Comparison of ENCODE assay signal across 42 cellular contexts in genomic region chrX:102498732-102499131, GRCh38. TPM values are rescaled to one million over a fixed set of nuclear protein-coding genes. Genes with fewer than 3 reads are reported as not detected.
"Had no signal": no experiment of that assay in that cellular context is flagged by ENCODE, and none has a peak within 500 bp of the region (broad histone marks: within the 10 kb centered on the region; RNA-seq: fewer than 3 reads in every experiment).

No MANE protein-coding gene starts in this region.

- H3K27ac ChIP-seq: adrenal gland, ascending aorta, body of pancreas, brain microvascular endothelial cell, breast epithelium, cardiac muscle cell had no signal

- H3K27ac Mint-ChIP-seq: activated naive CD4-positive, alpha-beta T cell treated with anti-CD3 and anti-CD28 coated beads for 36 hours; activated naive CD4-positive, alpha-beta T cell treated with anti-CD3 and anti-CD28 coated beads, Interleukin-2, amount 10 ng/mL, durations not matched to agents 7 days and 5 days; activated naive CD4-positive, alpha-beta T cell treated with anti-CD3 and anti-CD28 coated beads, Interleukin-2, amount 50 U/mL, for 24 hours; activated naive CD4-positive, alpha-beta T cell treated with anti-CD3 and anti-CD28 coated beads, Interleukin-2, amount 50 U/mL, for 72 hours; activated naive CD8-positive, alpha-beta T cell; activated naive CD8-positive, alpha-beta T cell treated with anti-CD3 and anti-CD28 coated beads for 36 hours; activated naive CD8-positive, alpha-beta T cell treated with anti-CD3 and anti-CD28 coated beads, Interleukin-2, amount 10 ng/mL, durations not matched to agents 7 days and 5 days; activated naive CD8-positive, alpha-beta T cell treated with anti-CD3 and anti-CD28 coated beads, Interleukin-2, amount 50 U/mL, for 24 hours; activated T-cell treated with anti-CD3 and anti-CD28 coated beads, Interleukin-2, amount 50 U/mL, for 24 hours; activated T-cell treated with anti-CD3 and anti-CD28 coated beads, Interleukin-2, amount 50 U/mL, for 72 hours; activated T-helper 1 cell treated with anti-CD3 and anti-CD28 coated beads, Interleukin-12 subunit alpha, Interleukin-12 subunit beta, Interleukin-2, Interleukin-4 antibody, amounts not matched to agents 30 ng/mL and 10 ng/mL and 1 ng/mL, durations not matched to agents 14 hours and 24 hours and 36 hours; activated T-helper 17 cell treated with anti-CD3 and anti-CD28 coated beads, Interleukin-2, amount 50 U/mL, for 72 hours; activated T-helper 2 cell treated with anti-CD3 and anti-CD28 coated beads, Interferon-gamma antibody, Interleukin-2, Interleukin-4, amounts not matched to agents 10 μg/mL and 5 μg/mL and 100 μg/mL, durations not matched to agents 14 hours and 24 hours and 36 hours; brain had no signal

- H3K4me1 ChIP-seq: adrenal gland, ascending aorta, body of pancreas, breast epithelium had no signal

- H3K4me3 ChIP-seq: adrenal gland, ascending aorta, body of pancreas, breast epithelium, cardiac muscle cell had no signal

- H3K9me3 Mint-ChIP-seq: activated naive CD4-positive, alpha-beta T cell treated with anti-CD3 and anti-CD28 coated beads, Interleukin-2, amount 10 ng/mL, durations not matched to agents 7 days and 5 days; activated naive CD4-positive, alpha-beta T cell treated with anti-CD3 and anti-CD28 coated beads, Interleukin-2, amount 50 U/mL, for 24 hours; activated naive CD4-positive, alpha-beta T cell treated with anti-CD3 and anti-CD28 coated beads, Interleukin-2, amount 50 U/mL, for 72 hours; activated naive CD8-positive, alpha-beta T cell treated with anti-CD3 and anti-CD28 coated beads, Interleukin-2, amount 10 ng/mL, durations not matched to agents 7 days and 5 days; activated naive CD8-positive, alpha-beta T cell treated with anti-CD3 and anti-CD28 coated beads, Interleukin-2, amount 50 U/mL, for 24 hours; activated T-cell treated with anti-CD3 and anti-CD28 coated beads, Interleukin-2, amount 50 U/mL, for 4 hours; activated T-helper 1 cell treated with anti-CD3 and anti-CD28 coated beads, Interleukin-12 subunit alpha, Interleukin-12 subunit beta, Interleukin-2, Interleukin-4 antibody, amounts not matched to agents 30 ng/mL and 10 ng/mL and 1 ng/mL, durations not matched to agents 14 hours and 24 hours and 36 hours; activated T-helper 17 cell treated with anti-CD3 and anti-CD28 coated beads, Interleukin-2, amount 50 U/mL, for 72 hours; activated T-helper 2 cell treated with anti-CD3 and anti-CD28 coated beads, Interferon-gamma antibody, Interleukin-2, Interleukin-4, amounts not matched to agents 10 μg/mL and 5 μg/mL and 100 μg/mL, durations not matched to agents 14 hours and 24 hours and 36 hours; central memory CD8-positive, alpha-beta T cell had no signal

- FAIRE-seq: bronchial epithelial cell had no signal

- H3K4me1 Mint-ChIP-seq: activated naive CD4-positive, alpha-beta T cell treated with anti-CD3 and anti-CD28 coated beads, Interleukin-2, amount 10 ng/mL, durations not matched to agents 7 days and 5 days; activated naive CD4-positive, alpha-beta T cell treated with anti-CD3 and anti-CD28 coated beads, Interleukin-2, amount 50 U/mL, for 24 hours; activated naive CD8-positive, alpha-beta T cell treated with anti-CD3 and anti-CD28 coated beads for 36 hours; activated naive CD8-positive, alpha-beta T cell treated with anti-CD3 and anti-CD28 coated beads, Interleukin-2, amount 10 ng/mL, durations not matched to agents 7 days and 5 days; activated naive CD8-positive, alpha-beta T cell treated with anti-CD3 and anti-CD28 coated beads, Interleukin-2, amount 50 U/mL, for 24 hours; activated T-helper 17 cell treated with anti-CD3 and anti-CD28 coated beads, Interleukin-2, amount 50 U/mL, for 72 hours; brain; central memory CD8-positive, alpha-beta T cell had no signal

- H3K9me3 ChIP-seq: adrenal gland, ascending aorta, body of pancreas had no signal

- H3K27me3 ChIP-seq: ascending aorta, body of pancreas, brain microvascular endothelial cell, cardiac muscle cell had no signal

- H3K36me3 ChIP-seq: adrenal gland, ascending aorta, brain microvascular endothelial cell, breast epithelium, cardiac muscle cell had no signal

- DNase-seq: activated effector memory CD4-positive, alpha-beta T cell treated with anti-CD3 and anti-CD28 coated beads, Interleukin-2, amount 50 U/mL, for 16 hours; activated effector memory CD4-positive, alpha-beta T cell treated with Interleukin-2 at 50 U/mL for 16 hours; activated gamma-delta T cell; activated gamma-delta T cell treated with Interleukin-2 at 50 U/mL for 16 hours; activated naive CD4-positive, alpha-beta T cell; activated naive CD4-positive, alpha-beta T cell treated with anti-CD3 and anti-CD28 coated beads for 36 hours; activated naive CD4-positive, alpha-beta T cell treated with anti-CD3 and anti-CD28 coated beads, Interleukin-2, amount 10 ng/mL, durations not matched to agents 7 days and 5 days; activated naive CD4-positive, alpha-beta T cell treated with anti-CD3 and anti-CD28 coated beads, Interleukin-2, amount 50 U/mL, for 16 hours; activated naive CD4-positive, alpha-beta T cell treated with Interleukin-2 at 50 U/mL for 16 hours; activated naive CD8-positive, alpha-beta T cell treated with anti-CD3 and anti-CD28 coated beads for 36 hours; activated naive CD8-positive, alpha-beta T cell treated with anti-CD3 and anti-CD28 coated beads, Interleukin-2, amount 10 ng/mL, durations not matched to agents 7 days and 5 days; activated naive CD8-positive, alpha-beta T cell treated with anti-CD3 and anti-CD28 coated beads, Interleukin-2, amount 50 U/mL, for 24 hours; activated T-cell treated with anti-CD3 and anti-CD28 coated beads, Interleukin-2, amount 50 U/mL, for 24 hours; activated T-cell treated with anti-CD3 and anti-CD28 coated beads, Interleukin-2, amount 50 U/mL, for 4 hours; activated T-cell treated with anti-CD3 and anti-CD28 coated beads, Interleukin-2, amount 50 U/mL, for 48 hours; activated T-cell treated with anti-CD3 and anti-CD28 coated beads, Interleukin-2, amount 50 U/mL, for 72 hours; adrenal gland; amniotic stem cell; amygdala; anterior cingulate cortex; aorta; body of pancreas; brain microvascular endothelial cell; caudate nucleus; central memory CD4-positive, alpha-beta T cell; cerebellar nuclear complex had no signal

- ATAC-seq: activated naive CD4-positive, alpha-beta T cell treated with anti-CD3 and anti-CD28 coated beads, Interleukin-2, amount 50 U/mL, for 72 hours; activated naive CD8-positive, alpha-beta T cell treated with anti-CD3 and anti-CD28 coated beads, Interleukin-2, amount 50 U/mL, for 24 hours; activated T-cell treated with anti-CD3 and anti-CD28 coated beads, Interleukin-2, amount 50 U/mL, for 4 hours; activated T-cell treated with anti-CD3 and anti-CD28 coated beads, Interleukin-2, amount 50 U/mL, for 72 hours; activated T-helper 17 cell treated with anti-CD3 and anti-CD28 coated beads, Interleukin-2, amount 50 U/mL, for 72 hours; body of pancreas had no signal

- H3K4me3 Mint-ChIP-seq: activated naive CD4-positive, alpha-beta T cell treated with anti-CD3 and anti-CD28 coated beads for 36 hours; activated naive CD4-positive, alpha-beta T cell treated with anti-CD3 and anti-CD28 coated beads, Interleukin-2, amount 10 ng/mL, durations not matched to agents 7 days and 5 days; activated naive CD4-positive, alpha-beta T cell treated with anti-CD3 and anti-CD28 coated beads, Interleukin-2, amount 50 U/mL, for 24 hours; activated naive CD8-positive, alpha-beta T cell; activated naive CD8-positive, alpha-beta T cell treated with anti-CD3 and anti-CD28 coated beads for 36 hours; activated naive CD8-positive, alpha-beta T cell treated with anti-CD3 and anti-CD28 coated beads, Interleukin-2, amount 10 ng/mL, durations not matched to agents 7 days and 5 days; activated naive CD8-positive, alpha-beta T cell treated with anti-CD3 and anti-CD28 coated beads, Interleukin-2, amount 50 U/mL, for 24 hours; activated T-cell treated with anti-CD3 and anti-CD28 coated beads, Interleukin-2, amount 50 U/mL, for 24 hours; activated T-cell treated with anti-CD3 and anti-CD28 coated beads, Interleukin-2, amount 50 U/mL, for 4 hours; activated T-cell treated with anti-CD3 and anti-CD28 coated beads, Interleukin-2, amount 50 U/mL, for 72 hours; activated T-helper 1 cell treated with anti-CD3 and anti-CD28 coated beads, Interleukin-12 subunit alpha, Interleukin-12 subunit beta, Interleukin-2, Interleukin-4 antibody, amounts not matched to agents 30 ng/mL and 10 ng/mL and 1 ng/mL, durations not matched to agents 14 hours and 24 hours and 36 hours; activated T-helper 17 cell treated with anti-CD3 and anti-CD28 coated beads, Interleukin-2, amount 50 U/mL, for 72 hours; brain; central memory CD8-positive, alpha-beta T cell had no signal

- H3K36me3 Mint-ChIP-seq: activated naive CD4-positive, alpha-beta T cell treated with anti-CD3 and anti-CD28 coated beads, Interleukin-2, amount 10 ng/mL, durations not matched to agents 7 days and 5 days; activated naive CD4-positive, alpha-beta T cell treated with anti-CD3 and anti-CD28 coated beads, Interleukin-2, amount 50 U/mL, for 24 hours; activated naive CD8-positive, alpha-beta T cell; activated naive CD8-positive, alpha-beta T cell treated with anti-CD3 and anti-CD28 coated beads for 36 hours; activated naive CD8-positive, alpha-beta T cell treated with anti-CD3 and anti-CD28 coated beads, Interleukin-2, amount 10 ng/mL, durations not matched to agents 7 days and 5 days; brain had no signal

RNA-seq across cellular contexts. Expression of gene TMSB15A, which starts 17.8 kb away (rescaled TPM):
- total RNA-seq: activated T-cell treated with anti-CD3 and anti-CD28 coated beads, Interleukin-2, amount 50 U/mL, for 4 hours; activated T-helper 1 cell treated with anti-CD3 and anti-CD28 coated beads, Interleukin-12 subunit alpha, Interleukin-12 subunit beta, Interleukin-2, Interleukin-4 antibody, amounts not matched to agents 30 ng/mL and 10 ng/mL and 1 ng/mL, durations not matched to agents 14 hours and 24 hours and 36 hours; ascending aorta; body of pancreas; bronchial epithelial cell; cardiac septum had no signal

RNA-seq across cellular contexts. Expression of gene TCP11X2, which starts 27.1 kb away (rescaled TPM):
- total RNA-seq: activated naive CD4-positive, alpha-beta T cell treated with anti-CD3 and anti-CD28 coated beads for 36 hours; activated naive CD4-positive, alpha-beta T cell treated with anti-CD3 and anti-CD28 coated beads, Interleukin-2, amount 50 U/mL, for 72 hours; activated naive CD8-positive, alpha-beta T cell treated with anti-CD3 and anti-CD28 coated beads for 36 hours; activated naive CD8-positive, alpha-beta T cell treated with anti-CD3 and anti-CD28 coated beads, Interleukin-2, amount 10 ng/mL, durations not matched to agents 7 days and 5 days; activated T-cell treated with anti-CD3 and anti-CD28 coated beads, Interleukin-2, amount 50 U/mL, for 4 hours; activated T-cell treated with anti-CD3 and anti-CD28 coated beads, Interleukin-2, amount 50 U/mL, for 72 hours; activated T-helper 1 cell treated with anti-CD3 and anti-CD28 coated beads, Interleukin-12 subunit alpha, Interleukin-12 subunit beta, Interleukin-2, Interleukin-4 antibody, amounts not matched to agents 30 ng/mL and 10 ng/mL and 1 ng/mL, durations not matched to agents 14 hours and 24 hours and 36 hours; activated T-helper 17 cell treated with anti-CD3 and anti-CD28 coated beads, Interleukin-2, amount 50 U/mL, for 72 hours; activated T-helper 2 cell treated with anti-CD3 and anti-CD28 coated beads, Interferon-gamma antibody, Interleukin-2, Interleukin-4, amounts not matched to agents 10 μg/mL and 5 μg/mL and 100 μg/mL, durations not matched to agents 14 hours and 24 hours and 36 hours; adrenal gland; aorta; ascending aorta; astrocyte; body of pancreas; breast epithelium; bronchial epithelial cell; cardiac septum; chondrocyte had no signal
- polyA plus RNA-seq: aorta, cardiac muscle cell had no signal

RNA-seq across cellular contexts. Expression of gene NXF2B, which starts 58.9 kb away (rescaled TPM):
- total RNA-seq: activated naive CD4-positive, alpha-beta T cell treated with anti-CD3 and anti-CD28 coated beads for 36 hours; activated naive CD4-positive, alpha-beta T cell treated with anti-CD3 and anti-CD28 coated beads, Interleukin-2, amount 50 U/mL, for 72 hours; activated naive CD8-positive, alpha-beta T cell treated with anti-CD3 and anti-CD28 coated beads for 36 hours; activated naive CD8-positive, alpha-beta T cell treated with anti-CD3 and anti-CD28 coated beads, Interleukin-2, amount 10 ng/mL, durations not matched to agents 7 days and 5 days; activated T-cell treated with anti-CD3 and anti-CD28 coated beads, Interleukin-2, amount 50 U/mL, for 4 hours; activated T-cell treated with anti-CD3 and anti-CD28 coated beads, Interleukin-2, amount 50 U/mL, for 72 hours; activated T-helper 1 cell treated with anti-CD3 and anti-CD28 coated beads, Interleukin-12 subunit alpha, Interleukin-12 subunit beta, Interleukin-2, Interleukin-4 antibody, amounts not matched to agents 30 ng/mL and 10 ng/mL and 1 ng/mL, durations not matched to agents 14 hours and 24 hours and 36 hours; activated T-helper 17 cell treated with anti-CD3 and anti-CD28 coated beads, Interleukin-2, amount 50 U/mL, for 72 hours; activated T-helper 2 cell treated with anti-CD3 and anti-CD28 coated beads, Interferon-gamma antibody, Interleukin-2, Interleukin-4, amounts not matched to agents 10 μg/mL and 5 μg/mL and 100 μg/mL, durations not matched to agents 14 hours and 24 hours and 36 hours; adrenal gland; aorta; ascending aorta; astrocyte; body of pancreas; breast epithelium; bronchial epithelial cell; cardiac muscle cell; cardiac septum; chondrocyte had no signal
- polyA plus RNA-seq: adipose tissue, aorta had no signal
